In genomic region chr22:22176929-22177616, GRCh38 we compare ENCODE assay signal across 21 cellular contexts.
"Had no signal": no experiment of that assay in that cellular context is flagged by ENCODE, and none has a peak within 500 bp of the region (broad histone marks: within the 10 kb centered on the region; RNA-seq: fewer than 3 reads in every experiment).

No MANE protein-coding gene starts in this region.

- H3K36me3 ChIP-seq: MG63 had no signal

- H3K27ac ChIP-seq: RWPE1 had no signal

- DNase-seq: Karpas-422, KG1, MG63, NCI-H1092, NCI-H1105 treated with DMSO at 0.1 percent for 48 hours, NCI-H1417 treated with DMSO at 0.1 percent for 48 hours, NCI-H146, NCI-H1694 treated with DMSO at 0.1 percent for 48 hours, NCI-H1930, NCI-H2081, NCI-H2107, NCI-H2227 treated with DMSO at 0.1 percent for 48 hours, NCI-H510A, NCI-H524 treated with DMSO at 0.1 percent for 48 hours, NCI-H69, NCI-H774, PC-3, SHP77, SK-N-SH had no signal

- H3K4me3 ChIP-seq: MG63 had no signal

- H3K9me2 ChIP-seq: SK-N-SH had no signal

- H3K27me3 ChIP-seq: MG63 had no signal

- ATAC-seq: Panc1, PC-3 had no signal

- H3K9me3 ChIP-seq: MG63, SK-N-SH had no signal

- H3K4me2 ChIP-seq: SK-N-SH had no signal

- H3K9ac ChIP-seq: SK-N-SH had no signal
